Comparison of ENCODE assay signal across 1 cellular context in genomic region chr5:67030289-67031069, GRCh38.
TF ChIP-seq lines count a peak whose summit lies in the region.

No MANE protein-coding gene starts in this region.

TF ChIP-seq in HEK293, 187 proteins besides CTCF, POLR2A, EP300 and RAD21 (continued from another document):
- TF ChIP-seq FEZF1 (tag by site-specific recombination; IDR thresholded peaks at IDR 0.05) (peak; percentile 18; the same call in 1 of the 2 replicates), MEIS1 (CRISPR knock-in tag; IDR thresholded peaks at IDR 0.05; ENCODE audit: borderline replicate concordance) (no peak), ZNF514 (tag by site-specific recombination; IDR thresholded peaks at IDR 0.05) (no peak), ZNF354C (tag by site-specific recombination; IDR thresholded peaks at IDR 0.05; ENCODE audit: borderline replicate concordance, low read depth) (no peak)
